ENCODE assay signal across 2 cellular contexts in genomic region chr12:65525501-65526141, GRCh38.
TF ChIP-seq lines count a peak whose summit lies in the region.

No MANE protein-coding gene starts in this region.

TF ChIP-seq in SK-N-SH, 30 proteins besides CTCF, POLR2A, EP300 and RAD21:
- TF ChIP-seq FOXM1 (IDR thresholded peaks at IDR 0.05; ENCODE audit: low read depth) = no peak
- TF ChIP-seq MEF2A (IDR thresholded peaks at IDR 0.05; ENCODE audit: borderline replicate concordance, low read depth) = no peak
- no peak; the same call in 1 of the 2 replicates for TF ChIP-seq NFIC (IDR thresholded peaks at IDR 0.05; ENCODE audit: borderline replicate concordance)
- TF ChIP-seq NRF1 (IDR thresholded peaks at IDR 0.05; ENCODE audit: low read depth, low read length) = no peak
- no peak for TF ChIP-seq PBX3 (IDR thresholded peaks at IDR 0.05)
- TF ChIP-seq RXRA (IDR thresholded peaks at IDR 0.05; ENCODE audit: borderline replicate concordance, low read depth) = no peak
- TF ChIP-seq IRF3 (IDR thresholded peaks at IDR 0.05; ENCODE audit: low read depth, low read length) = no peak
- no peak for TF ChIP-seq SIN3A (IDR thresholded peaks at IDR 0.05; ENCODE audit: borderline replicate concordance, low read depth, low read length)
- peak; percentile 34 for TF ChIP-seq MAX (IDR thresholded peaks at IDR 0.05; ENCODE audit: low read depth)
- peak; percentile 22; the same call in 1 of the 2 replicates for TF ChIP-seq FOSL2 (IDR thresholded peaks at IDR 0.05; ENCODE audit: borderline replicate concordance, low read depth)
- TF ChIP-seq TAF1 (IDR thresholded peaks at IDR 0.05; ENCODE audit: borderline replicate concordance, low read depth, low read length) = no peak
- TF ChIP-seq SMC3 (IDR thresholded peaks at IDR 0.05; ENCODE audit: low read depth, low read length) = no peak
- TF ChIP-seq EZH2phosphoT487 (IDR thresholded peaks at IDR 0.05; ENCODE audit: borderline replicate concordance, low read depth) = no peak
- TF ChIP-seq TCF12 (IDR thresholded peaks at IDR 0.05) = peak; percentile 32; the same call in 1 of the 2 replicates
- TF ChIP-seq GATA2 (CRISPR knock-in tag; IDR thresholded peaks at IDR 0.05) = no peak
- no peak for TF ChIP-seq USF2 (IDR thresholded peaks at IDR 0.05; ENCODE audit: borderline replicate concordance, low read depth, low read length)
- TF ChIP-seq RFX5 (IDR thresholded peaks at IDR 0.05; ENCODE audit: low read length) = no peak
- no peak for TF ChIP-seq JUND (IDR thresholded peaks at IDR 0.05)
- no peak for TF ChIP-seq GABPA (IDR thresholded peaks at IDR 0.05; ENCODE audit: low read depth)
- TF ChIP-seq REST (IDR thresholded peaks at IDR 0.05; ENCODE audit: low read depth, low read length) = no peak
- no peak for TF ChIP-seq CHD2 (IDR thresholded peaks at IDR 0.05; ENCODE audit: low read length, partially characterized antibody)
- no peak for TF ChIP-seq YY1 (IDR thresholded peaks at IDR 0.05; ENCODE audit: low read depth)
- TF ChIP-seq USF1 (IDR thresholded peaks at IDR 0.05; ENCODE audit: borderline replicate concordance, low read depth) = no peak
- TF ChIP-seq POLR2AphosphoS5 (IDR thresholded peaks at IDR 0.05; ENCODE audit: low read depth, low read length) = no peak

TF ChIP-seq in SK-N-SH treated with all-trans-retinoic acid at 6 μM for 48 hours, 23 proteins besides CTCF, POLR2A, EP300 and RAD21:
- TF ChIP-seq ZNF70 (CRISPR knock-in tag; IDR thresholded peaks at IDR 0.05) (no peak), POU6F1 (CRISPR knock-in tag; IDR thresholded peaks at IDR 0.05; ENCODE audit: borderline replicate concordance, low read depth) (no peak), TCF4 (CRISPR knock-in tag; IDR thresholded peaks at IDR 0.05; ENCODE audit: borderline replicate concordance) (no peak), PPARA (CRISPR knock-in tag; IDR thresholded peaks at IDR 0.05; ENCODE audit: borderline replicate concordance) (no peak), CSRNP3 (CRISPR knock-in tag; IDR thresholded peaks at IDR 0.05) (no peak), ARNTL (CRISPR knock-in tag; IDR thresholded peaks at IDR 0.05; ENCODE audit: borderline replicate concordance, low read depth) (no peak), RARB (CRISPR knock-in tag; IDR thresholded peaks at IDR 0.05) (no peak), TSHZ2 (CRISPR knock-in tag; IDR thresholded peaks at IDR 0.05) (no peak), SNAI2 (CRISPR knock-in tag; IDR thresholded peaks at IDR 0.05) (no peak), ESRRG (CRISPR knock-in tag; IDR thresholded peaks at IDR 0.05) (no peak), ZNF565 (CRISPR knock-in tag; conservative IDR thresholded peaks at IDR 0.05; ENCODE audit: low read depth) (no peak), ZFP3 (CRISPR knock-in tag; IDR thresholded peaks at IDR 0.05) (no peak)
TF ChIP-seq in SK-N-SH treated with all-trans-retinoic acid at 6 μM for 48 hours: peak in this region for 0.
